22 cellular contexts compared by ENCODE assay signal in genomic region chr16:708019-708418, GRCh38.
"Had no signal": no experiment of that assay in that cellular context is flagged by ENCODE, and none has a peak within 500 bp of the region (broad histone marks: within the 10 kb centered on the region; RNA-seq: fewer than 3 reads in every experiment).

No MANE protein-coding gene starts in this region.

- H3K36me3 Mint-ChIP-seq: activated naive CD8-positive, alpha-beta T cell treated with anti-CD3 and anti-CD28 coated beads, Interleukin-2, amount 10 ng/mL, durations not matched to agents 7 days and 5 days had no signal

- H3K4me1 Mint-ChIP-seq: activated naive CD8-positive, alpha-beta T cell treated with anti-CD3 and anti-CD28 coated beads, Interleukin-2, amount 10 ng/mL, durations not matched to agents 7 days and 5 days had no signal

- H3K9me3 ChIP-seq: left ventricle myocardium inferior, tibial nerve, vagina had no signal

- DNase-seq: activated CD4-positive, alpha-beta T cell treated with anti-CD3 and anti-CD28 coated beads for 48 hours; activated CD4-positive, CD25-positive, alpha-beta regulatory T cell; activated CD8-positive, alpha-beta T cell treated with anti-CD3 and anti-CD28 coated beads, Interleukin-2, amount 10 ng/mL, durations not matched to agents 7 days and 5 days; activated naive CD4-positive, alpha-beta T cell treated with Interleukin-2 at 50 U/mL for 16 hours; activated naive CD8-positive, alpha-beta T cell treated with anti-CD3 and anti-CD28 coated beads, Interleukin-2, amount 10 ng/mL, durations not matched to agents 7 days and 5 days; activated T-cell treated with anti-CD3 and anti-CD28 coated beads, Interleukin-2, amount 50 U/mL, for 24 hours; brain microvascular endothelial cell; cortex of kidney; effector CD4-positive, alpha-beta T cell; head of caudate nucleus; left ventricle myocardium inferior; mammary epithelial cell; midbrain; nephron progenitor cell; stimulated activated CD4-positive, alpha-beta T cell treated with anti-CD3 and anti-CD28 coated beads, Interleukin-12 subunit alpha, Interleukin-12 subunit beta, amount 100 ng/mL, for 4 hours; stimulated activated CD4-positive, alpha-beta T cell treated with anti-CD3 and anti-CD28 coated beads, Interleukin-1b, Interleukin-23, amount 100 ng/mL, for 48 hours; stimulated activated naive CD4-positive, alpha-beta T cell treated with Interleukin-2 at 50 U/mL for 16 hours; T-helper 9 cell had no signal

- H3K9me3 Mint-ChIP-seq: activated naive CD8-positive, alpha-beta T cell treated with anti-CD3 and anti-CD28 coated beads, Interleukin-2, amount 10 ng/mL, durations not matched to agents 7 days and 5 days; activated T-cell treated with anti-CD3 and anti-CD28 coated beads, Interleukin-2, amount 50 U/mL, for 24 hours; activated T-helper 2 cell treated with anti-CD3 and anti-CD28 coated beads, Interferon-gamma antibody, Interleukin-2, Interleukin-4, amounts not matched to agents 10 μg/mL and 5 μg/mL and 100 μg/mL, durations not matched to agents 14 hours and 24 hours and 36 hours; nephron progenitor cell had no signal

- H3K27ac Mint-ChIP-seq: activated CD8-positive, alpha-beta T cell treated with anti-CD3 and anti-CD28 coated beads, Interleukin-2, amount 10 ng/mL, durations not matched to agents 7 days and 5 days; activated naive CD8-positive, alpha-beta T cell treated with anti-CD3 and anti-CD28 coated beads, Interleukin-2, amount 10 ng/mL, durations not matched to agents 7 days and 5 days; activated T-cell treated with anti-CD3 and anti-CD28 coated beads, Interleukin-2, amount 50 U/mL, for 24 hours; activated T-helper 2 cell treated with anti-CD3 and anti-CD28 coated beads, Interferon-gamma antibody, Interleukin-2, Interleukin-4, amounts not matched to agents 10 μg/mL and 5 μg/mL and 100 μg/mL, durations not matched to agents 14 hours and 24 hours and 36 hours; nephron progenitor cell; progenitor cell of endocrine pancreas had no signal

- H3K4me3 ChIP-seq: left ventricle myocardium inferior, tibial nerve, vagina had no signal

- H3K36me3 ChIP-seq: brain microvascular endothelial cell, left ventricle myocardium inferior, tibial nerve, vagina had no signal

- ATAC-seq: activated CD8-positive, alpha-beta T cell treated with anti-CD3 and anti-CD28 coated beads, Interleukin-2, amount 10 ng/mL, durations not matched to agents 7 days and 5 days had no signal

- H3K27ac ChIP-seq: brain microvascular endothelial cell, left ventricle myocardium inferior, tibial nerve, vagina had no signal

- H3K4me3 Mint-ChIP-seq: activated CD8-positive, alpha-beta T cell treated with anti-CD3 and anti-CD28 coated beads, Interleukin-2, amount 10 ng/mL, durations not matched to agents 7 days and 5 days; activated naive CD8-positive, alpha-beta T cell treated with anti-CD3 and anti-CD28 coated beads, Interleukin-2, amount 10 ng/mL, durations not matched to agents 7 days and 5 days; activated T-cell treated with anti-CD3 and anti-CD28 coated beads, Interleukin-2, amount 50 U/mL, for 24 hours; nephron progenitor cell had no signal
